ENCODE assay signal across 8 cellular contexts in the genomic region with DNA sequence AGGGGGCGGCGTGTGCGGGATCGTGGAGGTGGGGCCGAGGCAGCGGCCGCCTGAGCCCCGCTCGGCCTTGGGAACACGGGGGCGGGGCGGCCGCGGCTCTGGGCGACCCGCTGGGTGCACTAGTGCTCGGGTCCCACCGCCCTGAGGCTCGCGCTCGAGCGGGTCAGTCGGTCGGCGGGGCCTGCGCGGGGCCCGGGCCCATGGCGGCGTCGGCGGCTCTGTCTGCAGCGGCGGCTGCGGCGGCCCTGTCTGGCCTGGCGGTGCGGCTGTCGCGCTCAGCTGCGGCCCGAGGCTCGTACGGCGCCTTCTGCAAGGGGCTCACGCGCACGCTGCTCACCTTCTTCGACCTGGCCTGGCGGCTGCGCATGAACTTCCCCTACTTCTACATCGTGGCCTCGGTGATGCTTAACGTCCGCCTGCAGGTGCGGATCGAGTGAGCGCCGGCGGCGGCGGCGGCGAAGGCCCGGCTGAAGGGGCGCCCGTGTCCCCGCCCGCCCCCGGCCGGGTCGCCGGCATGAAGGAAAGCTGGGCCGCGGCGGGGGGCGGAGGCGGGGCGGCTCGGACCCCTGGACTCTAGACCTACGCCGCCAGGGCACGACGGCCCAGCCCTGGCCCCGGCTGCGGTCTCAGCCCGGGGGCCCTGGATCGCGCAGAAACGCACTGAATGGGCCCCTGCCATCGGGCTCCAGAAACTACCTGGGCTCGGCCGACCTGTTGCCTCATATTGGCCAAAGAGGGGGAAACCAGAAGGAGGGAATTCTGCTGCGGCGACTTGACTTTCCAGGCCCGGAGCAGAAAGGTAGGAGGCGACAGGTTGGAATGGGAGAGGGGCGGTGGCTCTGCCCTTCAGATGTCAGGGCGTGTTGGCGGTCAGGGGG. TPM values are rescaled to one million over a fixed set of nuclear protein-coding genes. Genes with fewer than 3 reads are reported as not detected.
A peak's percentile ranks its signal among the peaks of the same experiment; 100 is the strongest.
DNase-seq lines count a peak whose midpoint lies in the region; ATAC-seq, FAIRE-seq and TF ChIP-seq lines count a peak whose summit lies in the region.

A gene (plus strand): TSS at position 13 of the 878 bp plus-strand sequence. CDS start 188 bp downstream, at position 201.

- TF ChIP-seq POLR2A in A549 (IDR thresholded peaks at IDR 0.05; ENCODE audit: low read length) = no peak

- DNase-seq in A549 (ENCODE audit: low read depth in 1 of 2, low spot score in 1 of 2) (no peak), lower lobe of right lung (no peak), HuH-7.5 (ENCODE audit: low spot score) (no peak), NCI-H146 treated with DMSO at 0.1 percent for 48 hours (lab: John Stamatoyannopoulos, UW; ENCODE audit: unreplicated experiment) (no peak)
- DNase-seq in activated naive CD8-positive, alpha-beta T cell treated with anti-CD3 and anti-CD28 coated beads for 36 hours = peak; percentile 29

- H3K4me3 ChIP-seq in A549 (peak within 1 kb of the TSS; percentile 57), lower lobe of right lung (peak within 1 kb of the TSS; percentile 54), urinary bladder (ENCODE audit: low read depth, low read length) (peak within 1 kb of the TSS; percentile 47)

- no peak within 1 kb of the TSS for H3K27ac Mint-ChIP-seq in activated naive CD8-positive, alpha-beta T cell treated with anti-CD3 and anti-CD28 coated beads for 36 hours

- POLR2A ChIA-PET in A549 (lab: Yijun Ruan, JAX) = interaction anchor here (0.6 kb wide), 1 partner anchor 544 kb away, joined by 5 read pairs; no protein-coding TSS in a partner anchor

- TF ChIP-seq EP300 in A549 (IDR thresholded peaks at IDR 0.05) = no peak

- CTCF ChIA-PET in A549 (lab: Yijun Ruan, JAX) = no interaction called here

- no peaks in the 10 kb centered on the region for H3K36me3 ChIP-seq in lower lobe of right lung
- no peaks in the 10 kb centered on the region for H3K36me3 ChIP-seq in urinary bladder (ENCODE audit: insufficient read depth)

- no peaks in the 10 kb centered on the region for H3K4me1 ChIP-seq in A549
- H3K4me1 ChIP-seq in lower lobe of right lung = no peaks in the 10 kb centered on the region
- peaks cover 1% of the 10 kb centered on the region for H3K4me1 ChIP-seq in urinary bladder (ENCODE audit: insufficient read depth)

- intact Hi-C loops in lower lobe of right lung (cut with DNase I) = no loop called here

- no peaks in the 10 kb centered on the region for H3K9me3 Mint-ChIP-seq in activated naive CD8-positive, alpha-beta T cell treated with anti-CD3 and anti-CD28 coated beads for 36 hours

- no peak for FAIRE-seq in A549 (lab: Jason Lieb, UNC)

- peak within 1 kb of the TSS; percentile 93 for H3K4me2 ChIP-seq in A549

- WGBS in A549 (ENCODE audit: missing lambda C conversion rate) = 52% methylated on average over 13 of the region's 100 CpGs
- 6% methylated on average over 62 of the region's 100 CpGs for WGBS in urinary bladder

- H3K36me3 Mint-ChIP-seq in activated naive CD8-positive, alpha-beta T cell treated with anti-CD3 and anti-CD28 coated beads for 36 hours = no peaks in the 10 kb centered on the region

- H3K4me1 Mint-ChIP-seq in activated naive CD8-positive, alpha-beta T cell treated with anti-CD3 and anti-CD28 coated beads for 36 hours = peaks cover 6% of the 10 kb centered on the region

- TF ChIP-seq CTCF in A549 (IDR thresholded peaks at IDR 0.05) (no peak), lower lobe of right lung (IDR thresholded peaks at IDR 0.05) (no peak)

- H3K27me3 ChIP-seq in lower lobe of right lung (ENCODE audit: low read depth) = no peaks in the 10 kb centered on the region

- TF ChIP-seq RAD21 in A549 (conservative IDR thresholded peaks at IDR 0.05 in 1 of 2, IDR thresholded peaks at IDR 0.05 in 1 of 2) = no peak

- H3K27ac ChIP-seq in A549 = peak within 1 kb of the TSS; percentile 61 to 75
- peak within 1 kb of the TSS; percentile 24 for H3K27ac ChIP-seq in lower lobe of right lung
- H3K27ac ChIP-seq in urinary bladder (ENCODE audit: low read depth) = no peak within 1 kb of the TSS

- no peaks in the 10 kb centered on the region for H3K27me3 Mint-ChIP-seq in activated naive CD8-positive, alpha-beta T cell treated with anti-CD3 and anti-CD28 coated beads for 36 hours

- ATAC-seq in A549 = peak; percentile 80 to 81
- ATAC-seq in GM19324 (IDR thresholded peaks at IDR 0.05; ENCODE audit: low FRiP score, unreplicated experiment) = peak; percentile 38
- peak; percentile 44 for ATAC-seq in HG03196 (IDR thresholded peaks at IDR 0.05; ENCODE audit: unreplicated experiment)
- peak in 1 of 2 donors; percentile 4 for ATAC-seq in lower lobe of right lung

- H3K9me3 ChIP-seq in A549 = no peaks in the 10 kb centered on the region
- H3K9me3 ChIP-seq in lower lobe of right lung = no peaks in the 10 kb centered on the region

- H3K4me3 Mint-ChIP-seq in activated naive CD8-positive, alpha-beta T cell treated with anti-CD3 and anti-CD28 coated beads for 36 hours = peak within 1 kb of the TSS; percentile 64

TF ChIP-seq in A549, 52 proteins besides CTCF, POLR2A, EP300 and RAD21:
- TF ChIP-seq POLR2AphosphoS2 (conservative IDR thresholded peaks at IDR 0.05; ENCODE audit: low read length) = no peak
- TF ChIP-seq, protein P1, sequence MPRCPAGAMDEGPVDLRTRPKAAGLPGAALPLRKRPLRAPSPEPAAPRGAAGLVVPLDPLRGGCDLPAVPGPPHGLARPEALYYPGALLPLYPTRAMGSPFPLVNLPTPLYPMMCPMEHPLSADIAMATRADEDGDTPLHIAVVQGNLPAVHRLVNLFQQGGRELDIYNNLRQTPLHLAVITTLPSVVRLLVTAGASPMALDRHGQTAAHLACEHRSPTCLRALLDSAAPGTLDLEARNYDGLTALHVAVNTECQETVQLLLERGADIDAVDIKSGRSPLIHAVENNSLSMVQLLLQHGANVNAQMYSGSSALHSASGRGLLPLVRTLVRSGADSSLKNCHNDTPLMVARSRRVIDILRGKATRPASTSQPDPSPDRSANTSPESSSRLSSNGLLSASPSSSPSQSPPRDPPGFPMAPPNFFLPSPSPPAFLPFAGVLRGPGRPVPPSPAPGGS (IDR thresholded peaks at IDR 0.05) = no peak
- TF ChIP-seq ZNF302 (CRISPR knock-in tag; IDR thresholded peaks at IDR 0.05) = no peak
- TF ChIP-seq, protein P2, sequence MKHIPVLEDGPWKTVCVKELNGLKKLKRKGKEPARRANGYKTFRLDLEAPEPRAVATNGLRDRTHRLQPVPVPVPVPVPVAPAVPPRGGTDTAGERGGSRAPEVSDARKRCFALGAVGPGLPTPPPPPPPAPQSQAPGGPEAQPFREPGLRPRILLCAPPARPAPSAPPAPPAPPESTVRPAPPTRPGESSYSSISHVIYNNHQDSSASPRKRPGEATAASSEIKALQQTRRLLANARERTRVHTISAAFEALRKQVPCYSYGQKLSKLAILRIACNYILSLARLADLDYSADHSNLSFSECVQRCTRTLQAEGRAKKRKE (CRISPR knock-in tag; IDR thresholded peaks at IDR 0.05; ENCODE audit: low read depth) = no peak
- TF ChIP-seq ZSCAN20 (CRISPR knock-in tag; IDR thresholded peaks at IDR 0.05) = no peak
- TF ChIP-seq ZC3H11A (IDR thresholded peaks at IDR 0.05) = no peak
- no peak for TF ChIP-seq CEBPB (IDR thresholded peaks at IDR 0.05)
- peak; percentile 29; the same call in 1 of the 2 replicates for TF ChIP-seq PHF8 (IDR thresholded peaks at IDR 0.05; ENCODE audit: borderline replicate concordance, low read depth)
TF ChIP-seq in A549: peak in this region for 1.

RNA-seq across cellular contexts. Expression of the gene that starts here (rescaled TPM):
- polyA plus RNA-seq in A549 (2011; rRNA removed) = 0.59 and 0.61 TPM in 2 replicates
- 0.12 and 0.18 TPM in 2 replicates for polyA plus RNA-seq in A549 (2012; cell fraction: cytosol; rRNA removed)
- polyA plus RNA-seq in A549 (2012; cell fraction: nucleus; rRNA removed) = 0.34 and 0.38 TPM in 2 replicates
- 0.34 to 0.37 TPM (median 0.37 TPM) in 3 replicates for polyA plus RNA-seq in A549 (2017; fragmentation: RNase III; extraction: RNeasy Plus Mini Kit Qiagen cat#74134 plus additional on column Dnase treatment)
- 0.91 and 0.97 TPM in 2 replicates for polyA minus RNA-seq in A549 (2011; rRNA and poly(A)+ RNA removed)
- total RNA-seq in activated naive CD8-positive, alpha-beta T cell treated with anti-CD3 and anti-CD28 coated beads for 36 hours = under 1 TPM; 0.31 to 0.38 TPM
- total RNA-seq in lower lobe of right lung = 1.7 TPM
- 0.85 TPM for total RNA-seq in urinary bladder
- polyA plus RNA-seq in urinary bladder = 1.4 TPM

Comparison
In these comparisons a context has a peak if more than half of its experiments do, and no peak if none do; other contexts are left out.
1. Peak in ATAC-seq, H3K4me3 ChIP-seq, H3K27ac ChIP-seq and H3K4me2 ChIP-seq in A549; RNA of the gene not detected or under 1 TPM.
2. Peak in DNase-seq in activated naive CD8-positive, alpha-beta T cell treated with anti-CD3 and anti-CD28 coated beads for 36 hours; RNA of the gene not detected or under 1 TPM.